ENCODE assay signal across 10 cellular contexts in genomic region chr2:30149976-30150375, GRCh38. TPM values are rescaled to one million over a fixed set of nuclear protein-coding genes. Genes with fewer than 3 reads are reported as not detected.
DNase-seq lines count a peak whose midpoint lies in the region; ATAC-seq and TF ChIP-seq lines count a peak whose summit lies in the region.
"Had no signal": no experiment of that assay in that cellular context is flagged by ENCODE, and none has a peak within 500 bp of the region (broad histone marks: within the 10 kb centered on the region; RNA-seq: fewer than 3 reads in every experiment).

No MANE protein-coding gene starts in this region.

- peak overlapping the region; percentile 97 for H3K4me2 ChIP-seq in BLaER1

- POLR2A ChIA-PET in naive thymus-derived CD8-positive, alpha-beta T cell (lab: Charles Lee) = interaction anchor here (1.5 to 1.7 kb wide), 2 partner anchors 9 to 15 kb away, joined by 4 to 5 read pairs; no protein-coding TSS in a partner anchor

- H3K4me3 Mint-ChIP-seq in chondrocyte (ENCODE audit: unreplicated experiment) = no peak overlapping the region
- peak overlapping the region in 9 of 10 donors; percentile 16 to 93 (median 83) for H3K4me3 Mint-ChIP-seq in naive thymus-derived CD8-positive, alpha-beta T cell

- ATAC-seq in naive thymus-derived CD8-positive, alpha-beta T cell = no peak
- ATAC-seq in GM19023 (IDR thresholded peaks at IDR 0.05; ENCODE audit: unreplicated experiment) = no peak

- H3K4me1 ChIP-seq in BLaER1 (peaks cover 42% of the 10 kb centered on the region), HUES6 (ENCODE audit: control insufficient read depth, insufficient read depth, low read length) (peaks cover 36% of the 10 kb centered on the region), ascending aorta (peaks cover 8 to 36% of the 10 kb centered on the region in 2 donors)

- H3K27ac Mint-ChIP-seq in chondrocyte (ENCODE audit: unreplicated experiment) = peak overlapping the region; percentile 57
- peak overlapping the region in 7 of 10 donors; percentile 17 to 92 (median 58) for H3K27ac Mint-ChIP-seq in naive thymus-derived CD8-positive, alpha-beta T cell

- no peak overlapping the region for H3K27ac ChIP-seq in BLaER1
- H3K27ac ChIP-seq in HUES6 (ENCODE audit: low read depth, low read length) = peak overlapping the region; percentile 59
- peak overlapping the region in 1 of 2 donors; percentile 38 for H3K27ac ChIP-seq in ascending aorta

- H3K36me3 Mint-ChIP-seq in chondrocyte (ENCODE audit: low read depth) = peaks cover 5% of the 10 kb centered on the region
- peaks cover 0 to 63% (median 20%) of the 10 kb centered on the region in 3 donors for H3K36me3 Mint-ChIP-seq in naive thymus-derived CD8-positive, alpha-beta T cell

- H3K4me1 Mint-ChIP-seq in chondrocyte (ENCODE audit: low read depth) = peaks cover 69% of the 10 kb centered on the region
- peaks cover 35 to 75% (median 72%) of the 10 kb centered on the region in 4 donors for H3K4me1 Mint-ChIP-seq in naive thymus-derived CD8-positive, alpha-beta T cell

- peak overlapping the region; percentile 2; the same call in 1 of the 2 replicates for H3K4me3 ChIP-seq in BLaER1
- peak overlapping the region; percentile 69 for H3K4me3 ChIP-seq in HUES6 (ENCODE audit: low read depth, low read length)
- peak overlapping the region in 1 of 2 donors; percentile 100 for H3K4me3 ChIP-seq in ascending aorta

- H3K9me3 ChIP-seq in BLaER1 = no peaks in the 10 kb centered on the region
- no peaks in the 10 kb centered on the region for H3K9me3 ChIP-seq in HUES6 (ENCODE audit: control insufficient read depth, insufficient read depth, low read depth, low read length)
- no peaks in the 10 kb centered on the region for H3K9me3 ChIP-seq in ascending aorta

- TF ChIP-seq CTCF in chondrocyte (IDR thresholded peaks at IDR 0.05) = no peak
- TF ChIP-seq CTCF in ascending aorta (IDR thresholded peaks at IDR 0.05) = no peak

- no peaks in the 10 kb centered on the region for H3K27me3 Mint-ChIP-seq in chondrocyte (ENCODE audit: low read depth)
- no peaks in the 10 kb centered on the region for H3K27me3 Mint-ChIP-seq in naive thymus-derived CD8-positive, alpha-beta T cell

- intact Hi-C loops in ascending aorta (cut with DNase I) = loop anchor here (5.0 to 10.0 kb wide), 3 partner anchors 82 to 1035 kb away; partner anchors contain the start of genes CLIP4 and LBH

- H3K36me3 ChIP-seq in BLaER1 = peaks cover 20% of the 10 kb centered on the region; the same call in 1 of the 2 replicates
- H3K36me3 ChIP-seq in HUES6 (ENCODE audit: control insufficient read depth, insufficient read depth, low read length) = peaks cover 6% of the 10 kb centered on the region; the same call in 1 of the 2 replicates
- H3K36me3 ChIP-seq in ascending aorta = peaks cover 0 to 20% of the 10 kb centered on the region in 2 donors

- H3K27me3 ChIP-seq in BLaER1 (no peaks in the 10 kb centered on the region), HUES6 (ENCODE audit: control insufficient read depth, insufficient read depth, low read length) (peaks cover 5% of the 10 kb centered on the region; the same call in 1 of the 2 replicates), ascending aorta (no peaks in the 10 kb centered on the region)

- DNase-seq in chondrocyte (ENCODE audit: low spot score) (no peak), ascending aorta (ENCODE audit: low spot score in 2 of 2) (no peak), C1 segment of cervical spinal cord (lab: John Stamatoyannopoulos, UW) (no peak), NCI-H2081 treated with DMSO at 0.1 percent for 48 hours (lab: John Stamatoyannopoulos, UW) (no peak)
- peak in 3 of 10 donors; percentile 14 to 36 (median 18) for DNase-seq in naive thymus-derived CD8-positive, alpha-beta T cell
- DNase-seq: activated gamma-delta T cell treated with Interleukin-2 at 50 U/mL for 16 hours, T1000 had no signal

- H3K9me3 Mint-ChIP-seq in chondrocyte (ENCODE audit: low read depth) = no peaks in the 10 kb centered on the region
- no peaks in the 10 kb centered on the region for H3K9me3 Mint-ChIP-seq in naive thymus-derived CD8-positive, alpha-beta T cell

- H4K20me1 ChIP-seq in BLaER1 = peaks cover 71% of the 10 kb centered on the region

- H3K9ac ChIP-seq in BLaER1 (no peak overlapping the region), HUES6 (ENCODE audit: low read length) (peak overlapping the region; percentile 34)

RNA-seq across cellular contexts. Expression of gene YPEL5, which starts 3.2 kb away (rescaled TPM):
- total RNA-seq in chondrocyte (75.3 to 93.3 TPM (median 82.8 TPM) in 3 replicates), ascending aorta (14.2 TPM)
- total RNA-seq in naive thymus-derived CD8-positive, alpha-beta T cell = 100 to 1,000 TPM in 1 of 2 experiments, 10 to 100 TPM in 1; 99.8 to 106 TPM
- 100 to 1,000 TPM in 2 of 3 donors, 10 to 100 TPM in 1; 88.3 to 155 (median 103) TPM for polyA plus RNA-seq in naive thymus-derived CD8-positive, alpha-beta T cell
